Comparison of ENCODE assay signal across 8 cellular contexts in genomic region chr3:119469378-119470189, GRCh38.
DNase-seq lines count a peak whose midpoint lies in the region; ATAC-seq and TF ChIP-seq lines count a peak whose summit lies in the region.

No MANE protein-coding gene starts in this region.

- H3K36me3 ChIP-seq in brain microvascular endothelial cell (replicated peaks) = peaks cover 2% of the 10 kb centered on the region
- peaks cover 8 to 19% (median 12%) of the 10 kb centered on the region in 5 donors for H3K36me3 ChIP-seq in subcutaneous abdominal adipose tissue (ENCODE audit: control insufficient read depth in 5 of 5, insufficient read depth in 5 of 5, low read length in 5 of 5)

- DNase-seq in ELR (ENCODE audit: low read depth) (peak; percentile 56), NCI-H1105 treated with DMSO at 0.1 percent for 48 hours (lab: John Stamatoyannopoulos, UW) (peak; percentile 67), brain microvascular endothelial cell (peak; percentile 4), left kidney (ENCODE audit: low read depth, low spot score) (peak; percentile 67), HPDE6-E6E7 (ENCODE audit: extremely low spot score) (no peak)

- H3K9ac ChIP-seq in subcutaneous abdominal adipose tissue (ENCODE audit: low read length in 5 of 5) = peak overlapping the region; percentile 79 to 89 (median 83)

- TF ChIP-seq CTCF in brain microvascular endothelial cell (IDR thresholded peaks at IDR 0.05; ENCODE audit: low read depth, low read length, missing control alignments) = no peak

- ATAC-seq in GM21737 (IDR thresholded peaks at IDR 0.05; ENCODE audit: unreplicated experiment) (peak; percentile 38), GM18858 (IDR thresholded peaks at IDR 0.05; ENCODE audit: unreplicated experiment) (no peak)

- H3K27me3 ChIP-seq in brain microvascular endothelial cell (replicated peaks) = no peaks in the 10 kb centered on the region
- no peaks in the 10 kb centered on the region for H3K27me3 ChIP-seq in subcutaneous abdominal adipose tissue (ENCODE audit: control insufficient read depth in 5 of 5, insufficient read depth in 4 of 5, low read length in 5 of 5)

- peaks cover 5 to 19% (median 16%) of the 10 kb centered on the region in 5 donors for H3K4me1 ChIP-seq in subcutaneous abdominal adipose tissue (ENCODE audit: control insufficient read depth in 5 of 5, insufficient read depth in 5 of 5, low read length in 5 of 5)

- H3K27ac ChIP-seq in brain microvascular endothelial cell = peak overlapping the region; percentile 46
- H3K27ac ChIP-seq in subcutaneous abdominal adipose tissue (ENCODE audit: low read depth, low read length) = peak overlapping the region; percentile 69

- in situ Hi-C loops in brain microvascular endothelial cell (cut with HindIII; ENCODE audit: low pct_ligation_motif_present, low sequenced_read_pairs) = no loop called here

- no peaks in the 10 kb centered on the region for H3K9me3 ChIP-seq in subcutaneous abdominal adipose tissue (ENCODE audit: control insufficient read depth in 5 of 5, low read length in 5 of 5)

- H3K4me3 ChIP-seq in brain microvascular endothelial cell (ENCODE audit: low read depth, low read length) (peak overlapping the region; percentile 87), subcutaneous abdominal adipose tissue (ENCODE audit: low read depth in 1 of 5, low read length in 5 of 5) (peak overlapping the region; percentile 83 to 97 (median 87))
